ENCODE assay signal across 24 cellular contexts in genomic region chr20:24166127-24166389, GRCh38.
"Had no signal": no experiment of that assay in that cellular context is flagged by ENCODE, and none has a peak within 500 bp of the region (broad histone marks: within the 10 kb centered on the region; RNA-seq: fewer than 3 reads in every experiment).

No MANE protein-coding gene starts in this region.

- H3K27me3 ChIP-seq: adrenal gland had no signal

- H3K4me3 ChIP-seq: adrenal gland, K562 had no signal

- H3K9me3 ChIP-seq: adrenal gland had no signal

- DNase-seq: activated CD4-positive, alpha-beta T cell treated with anti-CD3 and anti-CD28 coated beads for 36 hours; activated CD4-positive, alpha-beta T cell treated with anti-CD3 and anti-CD28 coated beads, Interleukin-2, amount 50 U/mL, for 4 hours; activated CD8-positive, alpha-beta memory T cell treated with anti-CD3 and anti-CD28 coated beads, Interleukin-2, amount 50 U/mL, for 48 hours; activated CD8-positive, alpha-beta T cell treated with anti-CD3 and anti-CD28 coated beads, Interleukin-2, amount 10 ng/mL, durations not matched to agents 7 days and 5 days; activated naive CD4-positive, alpha-beta T cell treated with anti-CD3 and anti-CD28 coated beads, Interleukin-2, amount 50 U/mL, for 16 hours; activated naive CD8-positive, alpha-beta T cell treated with anti-CD3 and anti-CD28 coated beads, Interleukin-2, amount 10 ng/mL, durations not matched to agents 7 days and 5 days; activated T-cell treated with anti-CD3 and anti-CD28 coated beads, Interleukin-2, amount 50 U/mL, for 1 hour; adrenal gland; anterior cingulate cortex; cerebellar nuclear complex; Karpas-422; MM.1S; NCI-H1105; NCI-H1436; NCI-H1694 treated with DMSO at 0.1 percent for 48 hours; NCI-H2029 treated with DMSO at 0.1 percent for 48 hours; NCI-H526; NCI-H774; NK-92 treated with Interleukin-12 subunit alpha and Interleukin-12 subunit beta, amount 100 ng/mL, for 24 hours; OCI-M1; SHP77 treated with DMSO at 0.1 percent for 48 hours; T-helper 2 cell; T1000 had no signal

- ATAC-seq: activated CD4-positive, alpha-beta T cell treated with anti-CD3 and anti-CD28 coated beads for 36 hours; activated CD8-positive, alpha-beta T cell treated with anti-CD3 and anti-CD28 coated beads, Interleukin-2, amount 10 ng/mL, durations not matched to agents 7 days and 5 days; K562 had no signal

- H3K36me3 ChIP-seq: adrenal gland had no signal

- H3K4me1 ChIP-seq: adrenal gland had no signal

- H3K27ac ChIP-seq: adrenal gland had no signal
